ENCODE assay signal across 26 cellular contexts in the genomic region with DNA sequence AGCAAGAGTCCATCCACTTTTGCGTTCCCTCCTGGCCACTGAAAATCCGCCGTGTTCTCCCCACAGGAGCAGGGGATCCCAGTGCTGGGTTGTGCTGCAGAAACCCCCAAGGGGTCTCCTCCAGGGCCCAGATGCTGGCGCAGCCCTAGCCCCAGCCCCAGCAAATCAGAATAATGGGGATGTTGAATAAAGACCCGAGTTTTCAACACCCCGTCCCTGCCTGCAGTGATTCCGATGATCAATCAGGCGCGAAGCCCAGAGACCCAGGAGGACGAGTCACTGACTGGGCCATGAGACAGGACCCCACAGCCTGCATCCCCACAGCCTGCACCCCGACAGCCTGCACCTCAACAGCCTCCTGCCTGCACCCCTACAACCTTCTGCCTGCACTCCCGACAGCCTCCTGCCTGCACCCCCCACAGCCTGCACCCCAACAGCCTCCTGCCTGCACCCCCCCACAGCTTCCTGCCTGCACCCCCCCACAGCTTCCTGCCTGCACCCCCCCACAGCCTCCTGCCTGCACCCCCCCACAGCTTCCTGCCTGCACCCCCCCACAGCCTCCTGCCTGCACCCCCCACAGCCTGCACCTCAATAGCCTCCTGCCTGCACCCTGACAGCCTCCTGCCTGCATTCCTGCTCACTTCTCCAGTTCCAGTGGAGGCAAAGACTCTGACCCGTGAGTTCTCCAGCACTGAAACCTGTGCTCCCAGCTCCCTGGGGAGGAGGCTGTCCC. TPM values are rescaled to one million over a fixed set of nuclear protein-coding genes. Genes with fewer than 3 reads are reported as not detected.
DNase-seq lines count a peak whose midpoint lies in the region; ATAC-seq, FAIRE-seq and TF ChIP-seq lines count a peak whose summit lies in the region.
"Had no signal": no experiment of that assay in that cellular context is flagged by ENCODE, and none has a peak within 500 bp of the region (broad histone marks: within the 10 kb centered on the region; RNA-seq: fewer than 3 reads in every experiment).

No MANE protein-coding gene starts in this region.

- H3K79me1 ChIP-seq in neuronal stem cell (ENCODE audit: low read depth, low read length) = no peaks in the 10 kb centered on the region

- H2BK120ac ChIP-seq in neuronal stem cell (ENCODE audit: low read depth, low read length) = no peak overlapping the region

- POLR2A ChIA-PET in HEK293 (lab: Yijun Ruan, JAX) = no interaction called here
- POLR2A ChIA-PET in K562 (lab: Yijun Ruan, JAX) = no interaction called here
- POLR2A ChIA-PET in Caco-2 (lab: Charles Lee) = no interaction called here

- H3K9ac ChIP-seq in K562 (ENCODE audit: insufficient read depth in 1 of 2, low read depth in 2 of 2, low read length in 2 of 2) = no peak overlapping the region
- H3K9ac ChIP-seq in neuronal stem cell (ENCODE audit: low read depth, low read length, poor library complexity) = peak overlapping the region; percentile 70

- H3K4ac ChIP-seq in neuronal stem cell (ENCODE audit: low read length) = no peak overlapping the region

- TF ChIP-seq CTCF in HEK293 (tag by site-specific recombination; IDR thresholded peaks at IDR 0.05) (no peak), K562 (IDR thresholded peaks at IDR 0.05 in 2 of 3, conservative IDR thresholded peaks at IDR 0.05 in 1 of 3; ENCODE audit: insufficient read depth in 2 of 3, low read depth in 1 of 3, low read length in 3 of 3) (no peak), Caco-2 (IDR thresholded peaks at IDR 0.05; ENCODE audit: insufficient read depth in 1 of 2, low read depth in 1 of 2, low read length in 1 of 2, severe bottlenecking in 1 of 2, unreplicated experiment in 1 of 2) (no peak)

- TF ChIP-seq RAD21 in K562 (CRISPR knock-in tag; conservative IDR thresholded peaks at IDR 0.05 in 1 of 2, IDR thresholded peaks at IDR 0.05 in 1 of 2) = no peak

- no peaks in the 10 kb centered on the region for H4K20me1 ChIP-seq in K562 (replicated peaks; ENCODE audit: control insufficient read depth, insufficient read depth, low read length)

- WGBS in K562 (ENCODE audit: insufficient coverage, low coverage, missing lambda C conversion rate) = 10% methylated on average over 8 of the region's 13 CpGs
- WGBS in neuronal stem cell (ENCODE audit: extremely low coverage in 2 of 2, insufficient read length in 2 of 2, insufficient replicate concordance in 1 of 2), 2 donors = no CpG with 5 or more reads among the region's 13 CpGs

- H3K27me3 Mint-ChIP-seq in Caco-2 (ENCODE audit: insufficient read depth, unreplicated experiment) = no peaks in the 10 kb centered on the region

- no peaks in the 10 kb centered on the region for H3K36me3 ChIP-seq in HEK293 (ENCODE audit: control insufficient read depth in 2 of 2, insufficient read depth in 1 of 2, low read length in 2 of 2)
- no peaks in the 10 kb centered on the region for H3K36me3 ChIP-seq in K562 (ENCODE audit: control insufficient read depth, insufficient read depth, low read length)
- H3K36me3 ChIP-seq in neuronal stem cell (replicated peaks in 1 of 2; ENCODE audit: control insufficient read depth in 2 of 2, insufficient read depth in 2 of 2, low read length in 2 of 2) = no peaks in the 10 kb centered on the region
- H3K36me3 ChIP-seq in Caco-2 (ENCODE audit: control insufficient read depth, insufficient read depth, low read length) = no peaks in the 10 kb centered on the region
- H3K36me3 ChIP-seq: BE2C, SJSA1 had no signal

- H2AFZ ChIP-seq in K562 (ENCODE audit: low read depth, low read length) = no peak overlapping the region
- no peak overlapping the region for H2AFZ ChIP-seq in neuronal stem cell (ENCODE audit: low read length)

- ATAC-seq in K562 = no peak

- peak overlapping the region; percentile 8 for H3K23ac ChIP-seq in neuronal stem cell (ENCODE audit: low read depth, low read length, poor library complexity)

- TF ChIP-seq POLR2A in K562 (conservative IDR thresholded peaks at IDR 0.05) = no peak

- no peak overlapping the region for H3K4me3 ChIP-seq in HEK293 (ENCODE audit: low read depth, low read length)
- no peak overlapping the region for H3K4me3 ChIP-seq in K562
- H3K4me3 ChIP-seq in neuronal stem cell (ENCODE audit: low read length in 2 of 2) = no peak overlapping the region
- H3K4me3 ChIP-seq in Caco-2 (ENCODE audit: low read depth, low read length) = no peak overlapping the region
- H3K4me3 ChIP-seq: SJSA1 had no signal

- H3K4me1 ChIP-seq in HEK293 (ENCODE audit: control insufficient read depth, insufficient read depth, low read length) (no peaks in the 10 kb centered on the region), K562 (replicated peaks in 1 of 2; ENCODE audit: control insufficient read depth in 2 of 2, insufficient read depth in 2 of 2, low read length in 2 of 2) (peaks cover 0 to 13% of the 10 kb centered on the region in 2 experiments; a peak in 2 of 5 replicates), neuronal stem cell (ENCODE audit: control insufficient read depth in 2 of 2, insufficient read depth in 1 of 2, low read depth in 1 of 2, low read length in 2 of 2) (no peaks in the 10 kb centered on the region), Caco-2 (peaks cover 24% of the 10 kb centered on the region)
- H3K4me1 ChIP-seq: BE2C had no signal

- H3K14ac ChIP-seq in neuronal stem cell (ENCODE audit: low read length) = no peak overlapping the region

- H3K9me3 ChIP-seq in HEK293 (ENCODE audit: control insufficient read depth, insufficient read depth, low read depth, low read length) = no peaks in the 10 kb centered on the region
- H3K9me3 ChIP-seq in K562 (replicated peaks; ENCODE audit: control insufficient read depth, insufficient read depth, low read depth, low read length) = no peaks in the 10 kb centered on the region
- H3K9me3 ChIP-seq in neuronal stem cell (replicated peaks in 1 of 2; ENCODE audit: control insufficient read depth in 2 of 2, insufficient read depth in 1 of 2, low read depth in 1 of 2, low read length in 2 of 2) = no peaks in the 10 kb centered on the region
- peaks cover 30% of the 10 kb centered on the region for H3K9me3 ChIP-seq in Caco-2
- H3K9me3 ChIP-seq: BE2C, SJSA1 had no signal

- H3K4me2 ChIP-seq in K562 (ENCODE audit: insufficient read depth, low read length) (no peak overlapping the region), neuronal stem cell (ENCODE audit: insufficient read depth, low read length, poor library complexity, severe bottlenecking) (no peak overlapping the region)

- in situ Hi-C loops in K562 (cut with MboI) = no loop called here

- H2AK5ac ChIP-seq in neuronal stem cell (ENCODE audit: low read depth, low read length) = no peak overlapping the region

- H4K91ac ChIP-seq in neuronal stem cell (ENCODE audit: low read depth, low read length, poor library complexity) = no peak overlapping the region

- DNase-seq in activated CD8-positive, alpha-beta memory T cell treated with anti-CD3 and anti-CD28 coated beads, Interleukin-2, amount 50 U/mL, for 48 hours = peak; percentile 37
- DNase-seq in activated CD8-positive, alpha-beta memory T cell treated with anti-CD3 and anti-CD28 coated beads for 24 hours = no peak
- DNase-seq in K562 (ENCODE audit: extremely low read depth in 1 of 4, low spot score in 3 of 4) = no peak
- no peak for DNase-seq in neuronal stem cell (ENCODE audit: low spot score)
- DNase-seq in Caco-2 = no peak
- DNase-seq in posterior vena cava (ENCODE audit: low spot score) = no peak
- DNase-seq in AG08396 (ENCODE audit: low spot score) = no peak
- DNase-seq: BE2C; DMS153; DND-41; H9; KBM-7; MV-4-11; NCI-H1105; NCI-H146; NCI-H2029; NCI-H446 treated with DMSO at 0.1 percent for 48 hours; NCI-H526; NCI-H82; NK-92 treated with Interleukin-12 subunit alpha and Interleukin-12 subunit beta, amount 100 ng/mL, for 24 hours; Right ventricle myocardium superior; RPMI8226 had no signal

- H3K36me3 Mint-ChIP-seq in Caco-2 (ENCODE audit: insufficient read depth, unreplicated experiment) = peaks cover 11% of the 10 kb centered on the region
- H3K36me3 Mint-ChIP-seq: CD14-positive monocyte had no signal

- TF ChIP-seq EP300 in K562 (IDR thresholded peaks at IDR 0.05; ENCODE audit: low read length) = no peak

- H3K27ac Mint-ChIP-seq in Caco-2 (ENCODE audit: unreplicated experiment) = no peak overlapping the region

- CTCF ChIA-PET in HEK293 (lab: Yijun Ruan, JAX) (no interaction called here), K562 (lab: Yijun Ruan, JAX; ENCODE audit: low intra/inter-chr PET ratio) (no interaction called here), Caco-2 (lab: Charles Lee) (interaction anchor here (0.6 kb wide), 1 partner anchor 125 kb away, joined by 4 read pairs; no protein-coding TSS in a partner anchor)

- no peak overlapping the region for H4K8ac ChIP-seq in neuronal stem cell (ENCODE audit: low read depth, low read length)

- H3K27me3 ChIP-seq in K562 (ENCODE audit: control insufficient read depth in 2 of 2, insufficient read depth in 2 of 2, low read length in 2 of 2) (peaks cover 8 to 55% of the 10 kb centered on the region in 2 experiments), neuronal stem cell (ENCODE audit: control insufficient read depth in 3 of 3, insufficient read depth in 3 of 3, low read depth in 1 of 3, low read length in 3 of 3) (peaks cover 0 to 30% (median 0%) of the 10 kb centered on the region in 3 experiments), Caco-2 (replicated peaks; ENCODE audit: control insufficient read depth, insufficient read depth, low read length) (no peaks in the 10 kb centered on the region)
- H3K27me3 ChIP-seq: BE2C, SJSA1 had no signal

- BruUV-seq in K562 (replicated peaks; lab: Mats Ljungman, UMichigan) (no TSS peak), Caco-2 (replicated peaks; lab: Mats Ljungman, UMichigan) (no TSS peak)

- no peak overlapping the region for H3K4me3 Mint-ChIP-seq in Caco-2 (ENCODE audit: unreplicated experiment)
- H3K4me3 Mint-ChIP-seq: CD14-positive monocyte, H9 had no signal

- no peak overlapping the region for H2BK5ac ChIP-seq in neuronal stem cell (ENCODE audit: low read length)

- no peak overlapping the region for H2BK12ac ChIP-seq in neuronal stem cell (ENCODE audit: low read length)

- H3K4me1 Mint-ChIP-seq in Caco-2 (ENCODE audit: low read depth, unreplicated experiment) = peaks cover 6% of the 10 kb centered on the region
- H3K4me1 Mint-ChIP-seq: CD14-positive monocyte had no signal

- FAIRE-seq in K562 (lab: Jason Lieb, UNC) = no peak

- H2BK15ac ChIP-seq in neuronal stem cell (ENCODE audit: low read length) = no peak overlapping the region

- intact Hi-C loops in K562 (cut with micrococcal nuclease) (no loop called here), Caco-2 (cut with micrococcal nuclease; ENCODE audit: unreplicated experiment) (no loop called here), posterior vena cava (cut with DNase I) (no loop called here)

- H3K9me1 ChIP-seq in K562 (ENCODE audit: control insufficient read depth, insufficient read depth, low read length) = no peaks in the 10 kb centered on the region

- no peak overlapping the region for H3K27ac ChIP-seq in HEK293 (ENCODE audit: extremely low read depth, low read depth, low read length)
- no peak overlapping the region for H3K27ac ChIP-seq in K562 (ENCODE audit: extremely low read depth, low read depth, low read length)
- no peak overlapping the region for H3K27ac ChIP-seq in neuronal stem cell (replicated peaks; ENCODE audit: low read length)
- H3K27ac ChIP-seq: 22Rv1, SJSA1 had no signal

- H3K18ac ChIP-seq in neuronal stem cell (ENCODE audit: low read length) = peak overlapping the region; percentile 19

- no peaks in the 10 kb centered on the region for H3K9me3 Mint-ChIP-seq in Caco-2 (ENCODE audit: unreplicated experiment)

- no peaks in the 10 kb centered on the region for H3K79me2 ChIP-seq in K562 (ENCODE audit: control insufficient read depth, insufficient read depth, low read length)

RNA-seq across cellular contexts. Expression of gene TNFAIP2, which starts 37.2 kb away (rescaled TPM):
- total RNA-seq in K562 (2011; cell fraction: chromatin; rRNA removed; ENCODE audit: low replicate concordance) = 31.9 and 75.4 TPM in 2 replicates
- 55.1 and 66.9 TPM in 2 replicates for total RNA-seq in K562 (2011; cell fraction: nucleolus; rRNA removed)
- total RNA-seq in K562 (2011; cell fraction: nucleoplasm; rRNA removed) = 38.6 and 39.3 TPM in 2 replicates
- total RNA-seq in K562 (2014; rRNA removed) (39.5 and 46.0 TPM in 2 replicates), K562 (2014; rRNA removed; fragmentation: Illumina TruSeq; extraction: Trizol) (20.8 and 23.7 TPM in 2 replicates), K562 (2015; rRNA removed; fragmentation: Illumina TruSeq; extraction: Trizol) (68.6 and 70.2 TPM in 2 replicates), K562 (2021) (52.7 and 61.2 TPM in 2 replicates), Caco-2 (2022) (7.9 and 8.1 TPM in 2 replicates), posterior vena cava (100 to 1,000 TPM in 1 of 2 donors, 10 to 100 TPM in 1; 71.4 to 112 TPM)
- polyA plus RNA-seq in K562 (2011; rRNA removed) (22.6 and 35.4 TPM in 2 replicates), K562 (2014; fragmentation: Illumina TruSeq; extraction: Trizol) (42.7 and 59.7 TPM in 2 replicates), K562 (2014; fragmentation: Nextera tagmentation; extraction: Ambion mirVana) (10 to 100 TPM; 44.6 to 49.7 TPM), K562 (2014; rRNA removed) (47.6 and 63.5 TPM in 2 replicates)
- polyA plus RNA-seq in K562 (2011; cell fraction: cytosol; rRNA removed) = 30.5 and 40.8 TPM in 2 replicates
- polyA plus RNA-seq in K562 (2011; cell fraction: nucleus; rRNA removed) = 171 and 203 TPM in 2 replicates
- polyA plus RNA-seq in K562 (2012) = 33.8 and 69.4 TPM in 2 replicates
- polyA minus RNA-seq in K562 (2011; rRNA and poly(A)+ RNA removed) = 8.9 and 13.3 TPM in 2 replicates
- polyA minus RNA-seq in K562 (2011; cell fraction: cytosol; rRNA and poly(A)+ RNA removed) = 25.6 and 31.0 TPM in 2 replicates
- 17.0 and 18.2 TPM in 2 replicates for polyA minus RNA-seq in K562 (2011; cell fraction: nucleus; rRNA and poly(A)+ RNA removed)
- 26.4 TPM for polyA plus RNA-seq in neuronal stem cell (2013, experiment 1 of 2)
- 24.5 TPM for polyA plus RNA-seq in neuronal stem cell (2013, experiment 2 of 2)
